33 cellular contexts compared by ENCODE assay signal in the genomic region with DNA sequence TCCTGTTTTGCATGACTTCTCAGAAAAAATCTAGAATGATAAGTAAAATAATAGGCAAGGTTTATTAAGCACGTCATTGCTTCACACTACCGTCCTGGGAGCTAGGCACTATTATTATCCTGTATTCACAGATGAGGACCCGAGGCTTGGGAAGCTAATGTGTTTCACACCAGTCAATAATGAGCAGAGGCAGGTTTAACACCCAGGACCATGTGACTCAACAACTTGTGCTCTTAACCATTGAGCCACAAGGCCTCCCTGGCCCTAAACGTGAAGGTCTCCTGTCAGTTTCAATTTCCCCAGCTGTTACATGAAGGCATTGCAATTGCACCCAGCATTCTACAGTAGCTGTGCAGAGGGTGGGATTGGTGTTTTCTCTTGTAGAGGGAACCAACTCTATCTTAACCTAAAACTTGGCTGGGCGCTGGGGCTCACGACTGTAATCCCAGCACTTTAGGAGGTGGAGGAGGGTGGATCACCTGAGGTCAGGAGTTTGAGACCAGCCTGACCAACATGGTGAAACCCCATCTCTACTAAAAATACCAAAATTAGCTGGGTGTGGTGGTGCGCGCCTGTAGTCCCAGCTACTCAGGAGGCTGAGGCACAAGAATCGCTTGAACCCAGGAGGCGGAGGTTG.
DNase-seq lines count a peak whose midpoint lies in the region; ATAC-seq, FAIRE-seq and TF ChIP-seq lines count a peak whose summit lies in the region.
"Had no signal": no experiment of that assay in that cellular context is flagged by ENCODE, and none has a peak within 500 bp of the region (broad histone marks: within the 10 kb centered on the region; RNA-seq: fewer than 3 reads in every experiment).

No MANE protein-coding gene starts in this region.

- H3K27me3 Mint-ChIP-seq in activated naive CD8-positive, alpha-beta T cell treated with anti-CD3 and anti-CD28 coated beads, Interleukin-2, amount 50 U/mL, for 24 hours: no peaks in the 10 kb centered on the region
- H3K27me3 Mint-ChIP-seq in stimulated activated memory B cell treated with anti-CD40 and anti-IgM and Interleukin-4, amounts not matched to agents 10 μg/mL and 1 μg/mL and 100 μg/mL, for 72 hours: no peaks in the 10 kb centered on the region
- H3K27me3 Mint-ChIP-seq: activated CD4-positive, alpha-beta T cell treated with anti-CD3 and anti-CD28 coated beads, Interleukin-2, amount 10 ng/mL, durations not matched to agents 24 days and 14 days; naive thymus-derived CD4-positive, alpha-beta T cell had no signal

- H2AFZ ChIP-seq in HepG2 (ENCODE audit: low read length): no peak overlapping the region

- WGBS in HepG2 (ENCODE audit: low lambda C conversion rate): 56% methylated on average over 10 of the region's 10 CpGs

- TF ChIP-seq RAD21 in HepG2 (CRISPR knock-in tag; IDR thresholded peaks at IDR 0.05): no peak

- no peaks in the 10 kb centered on the region for H3K9me3 Mint-ChIP-seq in activated naive CD8-positive, alpha-beta T cell treated with anti-CD3 and anti-CD28 coated beads, Interleukin-2, amount 50 U/mL, for 24 hours
- H3K9me3 Mint-ChIP-seq in stimulated activated memory B cell treated with anti-CD40 and anti-IgM and Interleukin-4, amounts not matched to agents 10 μg/mL and 1 μg/mL and 100 μg/mL, for 72 hours: no peaks in the 10 kb centered on the region
- H3K9me3 Mint-ChIP-seq: GM23338, mesothelial cell of epicardium had no signal

- intact Hi-C loops in HepG2 (cut with micrococcal nuclease; ENCODE audit: unreplicated experiment): no loop called here
- intact Hi-C loops in Right ventricle myocardium superior (cut with DNase I): no loop called here

- H3K4me1 ChIP-seq in HepG2 (ENCODE audit: insufficient read depth, low read length): peaks cover 62% of the 10 kb centered on the region
- H3K4me1 ChIP-seq: prostate gland, sigmoid colon had no signal

- BruUV-seq in HepG2 (replicated peaks; lab: Mats Ljungman, UMichigan): no TSS peak

- TF ChIP-seq EP300 in HepG2 (IDR thresholded peaks at IDR 0.05; ENCODE audit: low read depth in 2 of 2, low read length in 2 of 2): no peak
- no peak for TF ChIP-seq EP300 in HepG2 (CRISPR knock-in tag; IDR thresholded peaks at IDR 0.05; ENCODE audit: borderline replicate concordance)

- POLR2A ChIA-PET in HepG2 (lab: Yijun Ruan, JAX): interaction anchor here (1.0 to 3.4 kb wide), 5 partner anchors 13 to 116 kb away, joined by 3 to 15 read pairs (median 4); no protein-coding TSS in a partner anchor

- H3K4me2 ChIP-seq in HepG2 (ENCODE audit: low read depth, low read length): peak overlapping the region; percentile 65
- H3K4me2 ChIP-seq: GM23338 had no signal

- H3K4me3 Mint-ChIP-seq in activated naive CD8-positive, alpha-beta T cell treated with anti-CD3 and anti-CD28 coated beads, Interleukin-2, amount 50 U/mL, for 24 hours: no peak overlapping the region
- no peak overlapping the region for H3K4me3 Mint-ChIP-seq in stimulated activated memory B cell treated with anti-CD40 and anti-IgM and Interleukin-4, amounts not matched to agents 10 μg/mL and 1 μg/mL and 100 μg/mL, for 72 hours
- H3K4me3 Mint-ChIP-seq: activated CD4-positive, alpha-beta T cell treated with anti-CD3 and anti-CD28 coated beads, Interleukin-2, amount 10 ng/mL, durations not matched to agents 24 days and 14 days; GM23338; mesothelial cell of epicardium had no signal

- H4K20me1 ChIP-seq in HepG2 (ENCODE audit: insufficient read depth, low read length): no peaks in the 10 kb centered on the region

- no peak overlapping the region for H3K9ac ChIP-seq in HepG2 (ENCODE audit: insufficient read depth, low read depth, low read length)

- no peak for TF ChIP-seq POLR2A in HepG2 (IDR thresholded peaks at IDR 0.05; ENCODE audit: insufficient read depth in 1 of 2, low read depth in 2 of 2, low read length in 2 of 2)

- H3K4me3 ChIP-seq in HepG2 (replicated peaks in 1 of 3; ENCODE audit: insufficient read depth in 1 of 3, low read depth in 2 of 3, low read length in 3 of 3): peak overlapping the region in 2 of 3 experiments; percentile 5 to 15; a peak in 2 of 6 replicates
- H3K4me3 ChIP-seq: GM23338, prostate gland, sigmoid colon, SJSA1 had no signal

- TF ChIP-seq CTCF in HepG2 (CRISPR knock-in tag; IDR thresholded peaks at IDR 0.05): no peak

- in situ Hi-C loops in HepG2 (cut with HindIII; ENCODE audit: extremely low pct_ligation_motif_present, low pct_unique_long_range_greater_than_20kb): no loop called here

- no peak overlapping the region for H3K27ac ChIP-seq in HepG2 (ENCODE audit: extremely low read length, insufficient read depth, low read length)
- H3K27ac ChIP-seq: prostate gland, sigmoid colon, SJSA1 had no signal

- CTCF ChIA-PET in HepG2 (lab: Yijun Ruan, JAX; ENCODE audit: low intra/inter-chr PET ratio, low total read pairs): no interaction called here

- DNase-seq in HTR-8/SVneo (ENCODE audit: insufficient read length, low spot score) (no peak), HepG2 (ENCODE audit: low spot score) (no peak), RKO (ENCODE audit: low spot score) (no peak), Right ventricle myocardium superior (no peak)
- DNase-seq in activated naive CD8-positive, alpha-beta T cell treated with anti-CD3 and anti-CD28 coated beads, Interleukin-2, amount 50 U/mL, for 24 hours: no peak
- DNase-seq: activated CD4-positive, alpha-beta T cell treated with anti-CD3 and anti-CD28 coated beads, Interleukin-2, amount 10 ng/mL, durations not matched to agents 24 days and 14 days; activated effector memory CD4-positive, alpha-beta T cell treated with Interleukin-2 at 50 U/mL for 16 hours; activated T-cell treated with anti-CD3 and anti-CD28 coated beads, Interleukin-2, amount 50 U/mL, for 1 hour; C1 segment of cervical spinal cord; Caco-2; caudate nucleus; cortex of kidney; effector memory CD4-positive, alpha-beta T cell; erythroblast; GDM1; glutamatergic neuron; islet precursor cell; MM.1S; naive thymus-derived CD4-positive, alpha-beta T cell; NCI-H1105 treated with DMSO at 0.1 percent for 48 hours; NCI-H1930; NCI-H526; occipital lobe; sigmoid colon; stimulated activated CD4-positive, alpha-beta T cell treated with anti-CD3 and anti-CD28 coated beads, Interleukin-4, amount 100 ng/mL, for 1 hour; trophoblast cell had no signal

- H3K36me3 Mint-ChIP-seq in activated naive CD8-positive, alpha-beta T cell treated with anti-CD3 and anti-CD28 coated beads, Interleukin-2, amount 50 U/mL, for 24 hours (ENCODE audit: low read depth): no peaks in the 10 kb centered on the region
- no peaks in the 10 kb centered on the region for H3K36me3 Mint-ChIP-seq in stimulated activated memory B cell treated with anti-CD40 and anti-IgM and Interleukin-4, amounts not matched to agents 10 μg/mL and 1 μg/mL and 100 μg/mL, for 72 hours
- H3K36me3 Mint-ChIP-seq: mesothelial cell of epicardium had no signal

- no peaks in the 10 kb centered on the region for H3K79me2 ChIP-seq in HepG2 (ENCODE audit: insufficient read depth, low read length)

- H3K27ac Mint-ChIP-seq in activated naive CD8-positive, alpha-beta T cell treated with anti-CD3 and anti-CD28 coated beads, Interleukin-2, amount 50 U/mL, for 24 hours: no peak overlapping the region
- peak overlapping the region; percentile 49 for H3K27ac Mint-ChIP-seq in stimulated activated memory B cell treated with anti-CD40 and anti-IgM and Interleukin-4, amounts not matched to agents 10 μg/mL and 1 μg/mL and 100 μg/mL, for 72 hours
- H3K27ac Mint-ChIP-seq: GM23338, mesothelial cell of epicardium had no signal

- peak; percentile 37 for ATAC-seq in activated naive CD8-positive, alpha-beta T cell treated with anti-CD3 and anti-CD28 coated beads, Interleukin-2, amount 50 U/mL, for 24 hours
- ATAC-seq in HepG2 (peak; percentile 12; the same call in 1 of the 3 replicates), HG03460 (IDR thresholded peaks at IDR 0.05; ENCODE audit: unreplicated experiment) (no peak), Right ventricle myocardium superior (ENCODE audit: poor library complexity) (no peak)
- no peak for ATAC-seq in stimulated activated memory B cell treated with anti-CD40 and anti-IgM and Interleukin-4, amounts not matched to agents 10 μg/mL and 1 μg/mL and 100 μg/mL, for 72 hours
- ATAC-seq: GM23338; naive thymus-derived CD4-positive, alpha-beta T cell had no signal

- H3K36me3 ChIP-seq in HepG2 (replicated peaks in 1 of 2; ENCODE audit: control insufficient read depth in 1 of 2, insufficient read depth in 2 of 2, low read length in 2 of 2): no peaks in the 10 kb centered on the region
- H3K36me3 ChIP-seq: prostate gland, sigmoid colon, SJSA1 had no signal

- no peaks in the 10 kb centered on the region for H3K27me3 ChIP-seq in HepG2 (ENCODE audit: control insufficient read depth in 1 of 2, insufficient read depth in 2 of 2, low read length in 2 of 2)
- H3K27me3 ChIP-seq: sigmoid colon, SJSA1 had no signal

- peak; percentile 58 for FAIRE-seq in HTR-8/SVneo (lab: Jason Lieb, UNC)
- no peak for FAIRE-seq in HepG2 (lab: Jason Lieb, UNC)
- FAIRE-seq: RCC 7860 had no signal

- no peaks in the 10 kb centered on the region for H3K9me3 ChIP-seq in HepG2 (ENCODE audit: low read length)
- H3K9me3 ChIP-seq: Caco-2, prostate gland, sigmoid colon, SJSA1 had no signal

- H3K4me1 Mint-ChIP-seq in activated naive CD8-positive, alpha-beta T cell treated with anti-CD3 and anti-CD28 coated beads, Interleukin-2, amount 50 U/mL, for 24 hours: peaks cover 53% of the 10 kb centered on the region
- H3K4me1 Mint-ChIP-seq in stimulated activated memory B cell treated with anti-CD40 and anti-IgM and Interleukin-4, amounts not matched to agents 10 μg/mL and 1 μg/mL and 100 μg/mL, for 72 hours: peaks cover 7% of the 10 kb centered on the region

TF ChIP-seq in HepG2, 621 proteins besides CTCF, POLR2A, EP300 and RAD21 (continues in another document):
- TF ChIP-seq PHF8 (CRISPR knock-in tag; IDR thresholded peaks at IDR 0.05): 0 out of 2 replicates have a peak, but pooled peaks have one; percentile 16
- 0 out of 4 replicates have a peak, but pooled peaks of 1 of the 2 experiments have one; percentile 8 for TF ChIP-seq NR2F1 (CRISPR knock-in tag; IDR thresholded peaks at IDR 0.05)
- TF ChIP-seq PITX1 (CRISPR knock-in tag; IDR thresholded peaks at IDR 0.05): no peak
- TF ChIP-seq ZBTB26 (CRISPR knock-in tag; IDR thresholded peaks at IDR 0.05; ENCODE audit: borderline replicate concordance): no peak
- TF ChIP-seq ZNF24 (IDR thresholded peaks at IDR 0.05): no peak
- peak; percentile 33 for TF ChIP-seq HDAC1 (CRISPR knock-in tag; IDR thresholded peaks at IDR 0.05)
- TF ChIP-seq KLF11 (CRISPR knock-in tag; IDR thresholded peaks at IDR 0.05): no peak

Comparison
In these comparisons a context has a peak if more than half of its experiments do, and no peak if none do; other contexts are left out.
1. ATAC-seq: peak in activated naive CD8-positive, alpha-beta T cell treated with anti-CD3 and anti-CD28 coated beads, Interleukin-2, amount 50 U/mL, for 24 hours (single experiment) and HepG2 (single experiment); none in stimulated activated memory B cell treated with anti-CD40 and anti-IgM and Interleukin-4, amounts not matched to agents 10 μg/mL and 1 μg/mL and 100 μg/mL, for 72 hours (single experiment), HG03460 (single experiment) and Right ventricle myocardium superior (single experiment).